ENCODE assay signal across 18 cellular contexts in genomic region chr19:2960120-2960519, GRCh38. TPM values are rescaled to one million over a fixed set of nuclear protein-coding genes. Genes with fewer than 3 reads are reported as not detected.
DNase-seq lines count a peak whose midpoint lies in the region; ATAC-seq and TF ChIP-seq lines count a peak whose summit lies in the region.
"Had no signal": no experiment of that assay in that cellular context is flagged by ENCODE, and none has a peak within 500 bp of the region (broad histone marks: within the 10 kb centered on the region; RNA-seq: fewer than 3 reads in every experiment).

No MANE protein-coding gene starts in this region.

- no peak overlapping the region for H3K27ac ChIP-seq in BLaER1
- H3K27ac ChIP-seq in BLaER1 treated with 17β-estradiol and CSF1 and Interleukin-3, amounts not matched to agents 10 nM and 100 nM, result no peak overlapping the region

- DNase-seq in progenitor cell of endocrine pancreas (ENCODE audit: low spot score, unreplicated experiment) (no peak), DMS 273 (lab: John Stamatoyannopoulos, UW; ENCODE audit: unreplicated experiment) (no peak)
- DNase-seq in stimulated activated naive CD8-positive, alpha-beta T cell treated with anti-CD3 and anti-CD28 coated beads, Interleukin-15, Interleukin-2, amounts not matched to agents 100 U/mL and 50 U/mL, for 24 hours, result no peak
- DNase-seq: 8988T; ACHN; BE2C; C1 segment of cervical spinal cord; CD4-positive, alpha-beta memory T cell; CD4-positive, CD25-positive, alpha-beta regulatory T cell; CD8-positive, alpha-beta memory T cell; COR-L47; DMS79 treated with DMSO at 0.1 percent for 48 hours; GF-D8 had no signal

- no peak for ATAC-seq in HG03432 (IDR thresholded peaks at IDR 0.05; ENCODE audit: unreplicated experiment)
- ATAC-seq in stimulated activated naive CD8-positive, alpha-beta T cell treated with anti-CD3 and anti-CD28 coated beads, Interleukin-15, Interleukin-2, amounts not matched to agents 100 U/mL and 50 U/mL, for 24 hours, result no peak

- no peaks in the 10 kb centered on the region for H3K27me3 Mint-ChIP-seq in progenitor cell of endocrine pancreas
- H3K27me3 Mint-ChIP-seq: CD4-positive, alpha-beta memory T cell had no signal

- no peak for TF ChIP-seq CTCF in progenitor cell of endocrine pancreas (IDR thresholded peaks at IDR 0.05; ENCODE audit: unreplicated experiment)

- no peaks in the 10 kb centered on the region for H4K20me1 ChIP-seq in BLaER1
- no peaks in the 10 kb centered on the region for H4K20me1 ChIP-seq in BLaER1 treated with 17β-estradiol and CSF1 and Interleukin-3, amounts not matched to agents 10 nM and 100 nM

- peaks cover 3% of the 10 kb centered on the region for H3K4me1 Mint-ChIP-seq in progenitor cell of endocrine pancreas (ENCODE audit: low read depth)

- H3K4me2 ChIP-seq in BLaER1, result peak overlapping the region; percentile 40
- H3K4me2 ChIP-seq in BLaER1 treated with 17β-estradiol and CSF1 and Interleukin-3, amounts not matched to agents 10 nM and 100 nM, result peak overlapping the region in 10 of 11 experiments; percentile 7 to 57 (median 40); a peak in 8 of 22 replicates

- H3K9ac ChIP-seq in BLaER1, result no peak overlapping the region
- H3K9ac ChIP-seq in BLaER1 treated with 17β-estradiol and CSF1 and Interleukin-3, amounts not matched to agents 10 nM and 100 nM, result no peak overlapping the region

- H3K36me3 Mint-ChIP-seq in progenitor cell of endocrine pancreas (ENCODE audit: insufficient read depth), result no peaks in the 10 kb centered on the region
- H3K36me3 Mint-ChIP-seq: CD14-positive monocyte; CD4-positive, alpha-beta memory T cell; CD8-positive, alpha-beta memory T cell had no signal

- H3K4me3 Mint-ChIP-seq in progenitor cell of endocrine pancreas (ENCODE audit: low read depth), result no peak overlapping the region
- H3K4me3 Mint-ChIP-seq: CD14-positive monocyte; CD4-positive, alpha-beta memory T cell; CD4-positive, CD25-positive, alpha-beta regulatory T cell; CD8-positive, alpha-beta memory T cell had no signal

- no peaks in the 10 kb centered on the region for H3K27me3 ChIP-seq in BLaER1
- no peaks in the 10 kb centered on the region for H3K27me3 ChIP-seq in BLaER1 treated with 17β-estradiol and CSF1 and Interleukin-3, amounts not matched to agents 10 nM and 100 nM
- H3K27me3 ChIP-seq: BE2C had no signal

- H3K9me3 Mint-ChIP-seq in progenitor cell of endocrine pancreas (ENCODE audit: low read depth), result no peaks in the 10 kb centered on the region
- H3K9me3 Mint-ChIP-seq: CD4-positive, alpha-beta memory T cell; CD4-positive, CD25-positive, alpha-beta regulatory T cell; CD8-positive, alpha-beta memory T cell had no signal

- H3K9me3 ChIP-seq in BLaER1, result peaks cover 2% of the 10 kb centered on the region; the same call in 1 of the 2 replicates
- peaks cover 0 to 6% (median 0%) of the 10 kb centered on the region in 11 experiments; a peak in 4 of 22 replicates for H3K9me3 ChIP-seq in BLaER1 treated with 17β-estradiol and CSF1 and Interleukin-3, amounts not matched to agents 10 nM and 100 nM (replicated peaks in 1 of 11)

- H3K4me3 ChIP-seq in BLaER1, result no peak overlapping the region
- no peak overlapping the region for H3K4me3 ChIP-seq in BLaER1 treated with 17β-estradiol and CSF1 and Interleukin-3, amounts not matched to agents 10 nM and 100 nM

- no peaks in the 10 kb centered on the region for H3K36me3 ChIP-seq in BLaER1
- H3K36me3 ChIP-seq in BLaER1 treated with 17β-estradiol and CSF1 and Interleukin-3, amounts not matched to agents 10 nM and 100 nM, result no peaks in the 10 kb centered on the region
- H3K36me3 ChIP-seq: BE2C had no signal

- H3K27ac Mint-ChIP-seq in progenitor cell of endocrine pancreas, result peak overlapping the region; percentile 80
- H3K27ac Mint-ChIP-seq: CD14-positive monocyte; CD4-positive, alpha-beta memory T cell; CD4-positive, CD25-positive, alpha-beta regulatory T cell had no signal

- peaks cover 42% of the 10 kb centered on the region for H3K4me1 ChIP-seq in BLaER1
- H3K4me1 ChIP-seq in BLaER1 treated with 17β-estradiol and CSF1 and Interleukin-3, amounts not matched to agents 10 nM and 100 nM, result peaks cover 0 to 45% (median 34%) of the 10 kb centered on the region in 10 experiments; a peak in 17 of 20 replicates
- H3K4me1 ChIP-seq: BE2C had no signal

RNA-seq across cellular contexts. Expression of gene ZNF77, which starts 15.3 kb away (rescaled TPM):
- total RNA-seq in progenitor cell of endocrine pancreas, result 6.3 and 7.1 TPM in 2 replicates

RNA-seq across cellular contexts. Expression of gene TLE6, which starts 17.2 kb away (rescaled TPM):
- 18.4 and 21.0 TPM in 2 replicates for total RNA-seq in progenitor cell of endocrine pancreas
- total RNA-seq: A673; CD4-positive, alpha-beta memory T cell; CD4-positive, CD25-positive, alpha-beta regulatory T cell had no signal

RNA-seq across cellular contexts. Expression of gene ZNF57, which starts 59.4 kb away (rescaled TPM):
- 3.8 and 5.3 TPM in 2 replicates for total RNA-seq in progenitor cell of endocrine pancreas
